ENCODE assay signal across 23 cellular contexts in the genomic region with DNA sequence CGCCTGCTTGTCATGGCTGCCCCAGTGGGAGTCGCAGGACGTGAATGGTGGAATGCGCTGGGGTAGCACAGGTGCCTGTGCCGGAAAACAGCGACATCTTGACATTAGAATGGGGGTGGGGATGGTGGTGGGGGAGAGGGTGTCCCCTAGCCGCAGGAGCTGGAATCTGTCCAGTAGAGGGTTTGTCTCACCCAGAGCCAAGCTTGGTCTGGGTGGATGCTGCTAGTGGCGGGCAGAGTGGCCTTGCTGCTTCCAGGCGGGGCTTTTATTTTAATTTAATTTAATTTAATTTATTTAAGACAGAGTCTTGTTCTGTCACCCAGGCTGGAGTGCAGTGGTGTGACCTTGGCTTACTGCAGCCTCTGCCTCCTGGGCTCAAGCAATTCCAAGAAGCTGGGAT. TPM values are rescaled to one million over a fixed set of nuclear protein-coding genes. Genes with fewer than 3 reads are reported as not detected.
DNase-seq lines count a peak whose midpoint lies in the region; TF ChIP-seq lines count a peak whose summit lies in the region.
"Had no signal": no experiment of that assay in that cellular context is flagged by ENCODE, and none has a peak within 500 bp of the region (broad histone marks: within the 10 kb centered on the region; RNA-seq: fewer than 3 reads in every experiment).

No MANE protein-coding gene starts in this region.

- no peak overlapping the region for H3K4me2 ChIP-seq in PC-9
- H3K4me2 ChIP-seq in mammary epithelial cell (ENCODE audit: insufficient read depth, low read depth, low read length) = no peak overlapping the region
- H3K4me2 ChIP-seq in mesenchymal stem cell (ENCODE audit: low read length, poor library complexity, severe bottlenecking) = no peak overlapping the region

- H3K4me1 ChIP-seq in PC-9 (replicated peaks; ENCODE audit: insufficient read depth) = peaks cover 81% of the 10 kb centered on the region
- peaks cover 83% of the 10 kb centered on the region for H3K4me1 ChIP-seq in mammary epithelial cell (ENCODE audit: insufficient read depth, low read length)
- H3K4me1 ChIP-seq in mesenchymal stem cell (ENCODE audit: control insufficient read depth, insufficient read depth, low read depth, low read length) = peaks cover 90% of the 10 kb centered on the region

- H3K36me3 Mint-ChIP-seq in type B pancreatic cell = no peaks in the 10 kb centered on the region
- H3K36me3 Mint-ChIP-seq: activated naive CD4-positive, alpha-beta T cell treated with anti-CD3 and anti-CD28 coated beads, Interleukin-2, amount 50 U/mL, for 72 hours; CD4-positive, CD25-positive, alpha-beta regulatory T cell had no signal

- no TSS peak for BruUV-seq in PC-9 (replicated peaks; lab: Mats Ljungman, UMichigan)
- no TSS peak for BruUV-seq in mammary epithelial cell (replicated peaks; lab: Mats Ljungman, UMichigan)

- no peak overlapping the region for H4K91ac ChIP-seq in mesenchymal stem cell (ENCODE audit: low read length)

- DNase-seq in PC-9 = no peak
- DNase-seq in mammary epithelial cell = no peak
- peak; percentile 3 for DNase-seq in mesenchymal stem cell
- no peak for DNase-seq in type B pancreatic cell (ENCODE audit: extremely low spot score, unreplicated experiment)
- DNase-seq in NCI-H2029 treated with DMSO at 0.1 percent for 48 hours (lab: John Stamatoyannopoulos, UW) = no peak
- no peak for DNase-seq in COLO668 (lab: John Stamatoyannopoulos, UW; ENCODE audit: unreplicated experiment)
- no peak for DNase-seq in activated naive CD4-positive, alpha-beta T cell treated with Interleukin-2 at 50 U/mL for 16 hours
- DNase-seq: activated CD4-positive, alpha-beta T cell treated with anti-CD3 and anti-CD28 coated beads for 1 hour; activated CD8-positive, alpha-beta memory T cell treated with anti-CD3 and anti-CD28 coated beads for 24 hours; activated T-cell treated with anti-CD3 and anti-CD28 coated beads, Interleukin-2, amount 50 U/mL, for 4 hours; CD4-positive, CD25-positive, alpha-beta regulatory T cell; DMS53; foreskin melanocyte; GF-D8; hypothalamus; MM.1S; NCI-H1436; NCI-H524 treated with DMSO at 0.1 percent for 48 hours; stimulated activated CD4-positive, alpha-beta T cell treated with anti-CD3 and anti-CD28 coated beads, Interleukin-12 subunit alpha, Interleukin-12 subunit beta, amount 100 ng/mL, for 4 hours; uterus had no signal

- H2BK12ac ChIP-seq in mesenchymal stem cell (ENCODE audit: low read length in 2 of 2) = peak overlapping the region in 1 of 2 experiments; percentile 33

- dilution Hi-C loops in mammary epithelial cell (cut with HindIII; ENCODE audit: low sequenced_read_pairs) = loop anchor here (5.0 kb wide), 1 partner anchor 45 kb away; no protein-coding TSS in a partner anchor

- peaks cover 27% of the 10 kb centered on the region; the same call in 1 of the 2 replicates for H3F3A ChIP-seq in PC-9 (ENCODE audit: insufficient read depth, low read depth)

- no peak overlapping the region for H2AFZ ChIP-seq in PC-9
- no peak overlapping the region for H2AFZ ChIP-seq in mammary epithelial cell (ENCODE audit: low read depth, low read length)
- no peak overlapping the region for H2AFZ ChIP-seq in mesenchymal stem cell (ENCODE audit: low read depth, low read length)

- in situ Hi-C loops in mammary epithelial cell (cut with MboI; ENCODE audit: low sequenced_read_pairs in 2 of 2) = loop anchor here in 1 of 2 donors (5.0 kb wide), 1 partner anchor 40 kb away; no protein-coding TSS in a partner anchor

- POLR2A ChIA-PET in PC-9 (lab: Charles Lee; ENCODE audit: unreplicated experiment) = no interaction called here

- no peaks in the 10 kb centered on the region for H3K9me3 Mint-ChIP-seq in type B pancreatic cell
- H3K9me3 Mint-ChIP-seq: activated naive CD4-positive, alpha-beta T cell treated with anti-CD3 and anti-CD28 coated beads, Interleukin-2, amount 50 U/mL, for 72 hours; activated T-cell treated with anti-CD3 and anti-CD28 coated beads, Interleukin-2, amount 50 U/mL, for 4 hours; CD4-positive, CD25-positive, alpha-beta regulatory T cell had no signal

- peak overlapping the region; percentile 69 for H3K4me3 Mint-ChIP-seq in type B pancreatic cell
- H3K4me3 Mint-ChIP-seq: activated T-cell treated with anti-CD3 and anti-CD28 coated beads, Interleukin-2, amount 50 U/mL, for 4 hours; CD4-positive, CD25-positive, alpha-beta regulatory T cell had no signal

- H3K9ac ChIP-seq in mammary epithelial cell (ENCODE audit: insufficient read depth, low read length) (no peak overlapping the region), mesenchymal stem cell (ENCODE audit: low read length) (no peak overlapping the region)

- CTCF ChIA-PET in PC-9 (lab: Charles Lee) = no interaction called here
- CTCF ChIA-PET in mammary epithelial cell (lab: Charles Lee; ENCODE audit: low non-redundant PET) = no interaction called here

- peak overlapping the region; percentile 94 for H3K27ac Mint-ChIP-seq in type B pancreatic cell
- H3K27ac Mint-ChIP-seq: activated naive CD4-positive, alpha-beta T cell treated with anti-CD3 and anti-CD28 coated beads, Interleukin-2, amount 50 U/mL, for 72 hours; CD4-positive, CD25-positive, alpha-beta regulatory T cell had no signal

- H2BK5ac ChIP-seq in mesenchymal stem cell (ENCODE audit: low read depth, low read length, poor library complexity, severe bottlenecking) = no peak overlapping the region

- H2BK15ac ChIP-seq in mesenchymal stem cell (ENCODE audit: low read depth, poor library complexity, severe bottlenecking) = no peak overlapping the region

- WGBS in mammary epithelial cell (ENCODE audit: low coverage, missing lambda C conversion rate) = 100% methylated on average over 7 of the region's 9 CpGs
- WGBS in mesenchymal stem cell = 97% methylated on average over 7 of the region's 9 CpGs

- no peaks in the 10 kb centered on the region for H3K9me3 ChIP-seq in PC-9 (ENCODE audit: insufficient read depth, low read depth)
- H3K9me3 ChIP-seq in mammary epithelial cell (replicated peaks; ENCODE audit: insufficient read depth, low read length) = no peaks in the 10 kb centered on the region
- no peaks in the 10 kb centered on the region for H3K9me3 ChIP-seq in mesenchymal stem cell (ENCODE audit: control insufficient read depth, low read length)
- H3K9me3 ChIP-seq: uterus had no signal

- H2AK5ac ChIP-seq in mesenchymal stem cell (ENCODE audit: low read length, severe bottlenecking) = peak overlapping the region; percentile 57

- no peak overlapping the region for H2BK120ac ChIP-seq in mesenchymal stem cell (ENCODE audit: low read depth, low read length)

- TF ChIP-seq CTCF in PC-9 (conservative IDR thresholded peaks at IDR 0.05) (no peak), mammary epithelial cell (conservative IDR thresholded peaks at IDR 0.05 in 1 of 2, IDR thresholded peaks at IDR 0.05 in 1 of 2; ENCODE audit: extremely low read depth in 1 of 2, insufficient read depth in 1 of 2, low read depth in 1 of 2, low read length in 2 of 2) (no peak), type B pancreatic cell (conservative IDR thresholded peaks at IDR 0.05) (no peak)

- no peak overlapping the region for H3K4ac ChIP-seq in mesenchymal stem cell (ENCODE audit: low read depth in 1 of 2, low read length in 2 of 2)

- no peaks in the 10 kb centered on the region for H3K9me2 ChIP-seq in PC-9 (ENCODE audit: insufficient read depth)

- H3K27ac ChIP-seq in PC-9 = peak overlapping the region; percentile 6; the same call in 1 of the 2 replicates
- H3K27ac ChIP-seq in mammary epithelial cell (ENCODE audit: insufficient read depth, low read depth, low read length) = peak overlapping the region; percentile 81
- H3K27ac ChIP-seq in mesenchymal stem cell (ENCODE audit: low read length, poor library complexity, severe bottlenecking) = no peak overlapping the region

- no peaks in the 10 kb centered on the region for H3K79me1 ChIP-seq in mesenchymal stem cell (replicated peaks; ENCODE audit: low read length, poor library complexity, severe bottlenecking)

- peaks cover 6% of the 10 kb centered on the region; the same call in 1 of the 2 replicates for H4K20me1 ChIP-seq in PC-9 (ENCODE audit: insufficient read depth)
- H4K20me1 ChIP-seq in mammary epithelial cell (ENCODE audit: insufficient read depth, low read length) = no peaks in the 10 kb centered on the region

- H3K4me1 Mint-ChIP-seq in type B pancreatic cell (ENCODE audit: unreplicated experiment) = peaks cover 44% of the 10 kb centered on the region

- H3K79me2 ChIP-seq in PC-9 (ENCODE audit: low read depth) (peaks cover 94% of the 10 kb centered on the region), mammary epithelial cell (ENCODE audit: insufficient read depth, low read length) (peaks cover 100% of the 10 kb centered on the region)

- no peak overlapping the region for H4K8ac ChIP-seq in mesenchymal stem cell (ENCODE audit: low read length)

- intact Hi-C loops in PC-9 (cut with micrococcal nuclease; ENCODE audit: unreplicated experiment) = no loop called here
- intact Hi-C loops in mammary epithelial cell (cut with micrococcal nuclease) = no loop called here

- H3K4me3 ChIP-seq in PC-9 = no peak overlapping the region
- no peak overlapping the region for H3K4me3 ChIP-seq in mammary epithelial cell (replicated peaks in 1 of 3; ENCODE audit: insufficient read depth in 1 of 3, low read depth in 2 of 3, low read length in 3 of 3)
- H3K4me3 ChIP-seq in mesenchymal stem cell (ENCODE audit: insufficient read depth in 1 of 2, low read depth in 1 of 2, low read length in 2 of 2) = no peak overlapping the region
- H3K4me3 ChIP-seq: K562, lung, uterus had no signal

- H3K14ac ChIP-seq in mesenchymal stem cell (ENCODE audit: low read length in 2 of 2) = no peak overlapping the region

- no peaks in the 10 kb centered on the region for H3K27me3 Mint-ChIP-seq in type B pancreatic cell

- no peaks in the 10 kb centered on the region for H3K36me3 ChIP-seq in PC-9 (ENCODE audit: low read depth)
- H3K36me3 ChIP-seq in mammary epithelial cell (ENCODE audit: insufficient read depth, low read length) = no peaks in the 10 kb centered on the region
- peaks cover 0 to 39% of the 10 kb centered on the region in 2 experiments for H3K36me3 ChIP-seq in mesenchymal stem cell (ENCODE audit: control insufficient read depth in 1 of 2, insufficient read depth in 2 of 2, low read depth in 1 of 2, low read length in 2 of 2)
- H3K36me3 ChIP-seq: uterus had no signal

- no peaks in the 10 kb centered on the region for H3K27me3 ChIP-seq in PC-9 (ENCODE audit: insufficient read depth, low read depth)
- H3K27me3 ChIP-seq in mammary epithelial cell (ENCODE audit: insufficient read depth, low read length) = no peaks in the 10 kb centered on the region
- no peaks in the 10 kb centered on the region for H3K27me3 ChIP-seq in mesenchymal stem cell (ENCODE audit: control insufficient read depth in 1 of 2, insufficient read depth in 1 of 2, low read length in 2 of 2)
- H3K27me3 ChIP-seq: uterus had no signal

- H3K23ac ChIP-seq in mesenchymal stem cell (ENCODE audit: low read length in 2 of 2) = peak overlapping the region in 1 of 2 experiments; percentile 73

- peak overlapping the region in 1 of 2 experiments; percentile 5 for H3K18ac ChIP-seq in mesenchymal stem cell (ENCODE audit: low read depth in 1 of 2, low read length in 2 of 2)

RNA-seq across cellular contexts. Expression of a gene that starts 7.7 kb away (rescaled TPM):
- total RNA-seq in PC-9 (2021) (109 and 125 TPM in 2 replicates), mammary epithelial cell (100 to 1,000 TPM in 1 of 2 donors, 10 to 100 TPM in 1; 30.8 to 114 TPM), type B pancreatic cell (ENCODE audit: low replicate concordance) (62.7 and 120 TPM in 2 replicates)
- 40.7 TPM for polyA plus RNA-seq in mammary epithelial cell
- 24.5 TPM for polyA minus RNA-seq in mammary epithelial cell
- 20.5 TPM for polyA plus RNA-seq in mesenchymal stem cell (2013, experiment 1 of 2)
- 20.4 TPM for polyA plus RNA-seq in mesenchymal stem cell (2013, experiment 2 of 2)

RNA-seq across cellular contexts. Expression of a gene that starts 51.0 kb away (rescaled TPM):
- total RNA-seq in PC-9 (2021) (17.4 and 18.1 TPM in 2 replicates), mammary epithelial cell (10 to 100 TPM; 12.0 to 28.1 TPM), type B pancreatic cell (ENCODE audit: low replicate concordance) (29.1 and 33.4 TPM in 2 replicates)
- 22.9 TPM for polyA plus RNA-seq in mammary epithelial cell
- 33.4 TPM for polyA minus RNA-seq in mammary epithelial cell
- 12.7 TPM for polyA plus RNA-seq in mesenchymal stem cell (2013, experiment 1 of 2)
- 12.0 TPM for polyA plus RNA-seq in mesenchymal stem cell (2013, experiment 2 of 2)
